ENCODE assay signal across 14 cellular contexts in the genomic region with DNA sequence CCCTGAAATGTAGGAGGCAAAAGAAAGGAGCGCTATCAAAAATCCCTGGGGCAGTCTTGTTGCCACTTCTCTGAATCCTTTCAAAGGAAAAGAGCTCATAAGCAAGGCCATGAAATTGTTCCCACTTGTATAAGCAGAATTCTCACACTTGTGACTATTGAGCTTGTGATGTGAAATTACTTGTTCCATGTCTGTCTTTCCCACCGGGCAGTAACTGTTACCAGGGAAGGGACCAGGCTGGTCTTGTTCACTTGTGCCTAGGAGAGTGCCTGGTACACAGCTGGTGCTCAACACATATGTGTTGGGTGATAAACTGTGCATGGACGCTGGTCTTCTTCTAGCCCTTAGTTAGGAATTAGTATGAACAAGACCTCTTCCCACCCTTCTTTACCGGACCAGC.
DNase-seq lines count a peak whose midpoint lies in the region; ATAC-seq and TF ChIP-seq lines count a peak whose summit lies in the region.
"Had no signal": no experiment of that assay in that cellular context is flagged by ENCODE, and none has a peak within 500 bp of the region (broad histone marks: within the 10 kb centered on the region; RNA-seq: fewer than 3 reads in every experiment).

No MANE protein-coding gene starts in this region.

- ATAC-seq in IMR-90 (ENCODE audit: low read depth) (no peak), HG03175 (IDR thresholded peaks at IDR 0.05; ENCODE audit: unreplicated experiment) (no peak), HG02588 (IDR thresholded peaks at IDR 0.05; ENCODE audit: unreplicated experiment) (no peak), HG02610 (IDR thresholded peaks at IDR 0.05; ENCODE audit: unreplicated experiment) (no peak)
- no peak for ATAC-seq in effector memory CD8-positive, alpha-beta T cell (replicated peaks)

- peak overlapping the region; percentile 75 for H2AFZ ChIP-seq in IMR-90 (replicated peaks; ENCODE audit: low read length, poor library complexity)

- peak overlapping the region; percentile 80 for H2AK9ac ChIP-seq in IMR-90 (replicated peaks; ENCODE audit: low read depth, low read length, poor library complexity)

- dilution Hi-C loops in IMR-90 (cut with HindIII; ENCODE audit: low sequenced_read_pairs, unreplicated experiment) = no loop called here

- POLR2A ChIA-PET in IMR-90 (lab: Charles Lee; ENCODE audit: unreplicated experiment) = no interaction called here

- peak overlapping the region; percentile 77 for H4K91ac ChIP-seq in IMR-90 (ENCODE audit: insufficient read depth, low read depth, low read length)

- peak overlapping the region; percentile 94 for H3K14ac ChIP-seq in IMR-90 (replicated peaks; ENCODE audit: low read depth, low read length)

- H4K8ac ChIP-seq in IMR-90 (ENCODE audit: low read depth in 2 of 2, low read length in 2 of 2) = peak overlapping the region; percentile 57 to 79; a peak in 3 of 4 replicates

- intact Hi-C loops in IMR-90 (cut with micrococcal nuclease) = no loop called here
- intact Hi-C loops in stomach (cut with DNase I; ENCODE audit: low total_unique reads) = no loop called here

- H3K4me2 ChIP-seq in IMR-90 (ENCODE audit: low read depth, low read length) = no peak overlapping the region

- H2BK5ac ChIP-seq in IMR-90 (ENCODE audit: low read depth, low read length, poor library complexity, severe bottlenecking) = peak overlapping the region; percentile 70

- TF ChIP-seq POLR2A in IMR-90 (IDR thresholded peaks at IDR 0.05; ENCODE audit: low read depth, low read length) = no peak
- no peak for TF ChIP-seq POLR2A in stomach (IDR thresholded peaks at IDR 0.05)

- H3K4ac ChIP-seq in IMR-90 (ENCODE audit: low read depth, low read length) = peak overlapping the region; percentile 85

- DNase-seq in IMR-90 (no peak), mesothelial cell of epicardium (ENCODE audit: low spot score in 2 of 2, unreplicated experiment in 2 of 2) (no peak), stomach (no peak), DMS 273 (lab: John Stamatoyannopoulos, UW; ENCODE audit: unreplicated experiment) (no peak)
- no peak for DNase-seq in effector memory CD8-positive, alpha-beta T cell
- DNase-seq: activated CD4-positive, alpha-beta T cell treated with anti-CD3 and anti-CD28 coated beads for 4 hours; activated T-cell treated with anti-CD3 and anti-CD28 coated beads, Interleukin-2, amount 50 U/mL, for 24 hours; amygdala; DMS53; head of caudate nucleus; T-helper 2 cell had no signal

- peak overlapping the region; percentile 32 for H4K5ac ChIP-seq in IMR-90 (ENCODE audit: low read depth, low read length)

- peak overlapping the region; percentile 71 for H3K27ac ChIP-seq in IMR-90 (ENCODE audit: insufficient read depth, low read length)
- peak overlapping the region; percentile 49 to 80 (median 69) for H3K27ac ChIP-seq in stomach

- in situ Hi-C loops in IMR-90 (cut with MboI; ENCODE audit: low sequenced_read_pairs) = no loop called here

- peaks cover 13 to 14% of the 10 kb centered on the region in 2 donors for H3K4me1 Mint-ChIP-seq in effector memory CD8-positive, alpha-beta T cell (ENCODE audit: low read depth in 2 of 2)
- peaks cover 19% of the 10 kb centered on the region for H3K4me1 Mint-ChIP-seq in mesothelial cell of epicardium

- H3K9ac ChIP-seq in IMR-90 (ENCODE audit: low read depth, low read length) = no peak overlapping the region

- peak overlapping the region; percentile 92 for H3K23ac ChIP-seq in IMR-90 (ENCODE audit: low read depth, low read length)

- H3K4me3 ChIP-seq in IMR-90 (ENCODE audit: insufficient read depth, low read depth, low read length) = no peak overlapping the region
- no peak overlapping the region for H3K4me3 ChIP-seq in stomach

- no peak for TF ChIP-seq EP300 in stomach (IDR thresholded peaks at IDR 0.05)

- H3K56ac ChIP-seq in IMR-90 (ENCODE audit: extremely low read depth, insufficient read depth, low read length) = no peak overlapping the region

- CTCF ChIA-PET in IMR-90 (lab: Yijun Ruan, JAX) = interaction anchor here (1.2 kb wide), 1 partner anchor 232 kb away, joined by 3 read pairs; no protein-coding TSS in a partner anchor

- peak overlapping the region; percentile 69; the same call in 2 of the 3 replicates for H2BK15ac ChIP-seq in IMR-90 (ENCODE audit: low read depth, low read length)

- H3K4me3 Mint-ChIP-seq in effector memory CD8-positive, alpha-beta T cell = no peak overlapping the region
- no peak overlapping the region for H3K4me3 Mint-ChIP-seq in mesothelial cell of epicardium
- H3K4me3 Mint-ChIP-seq: activated T-cell treated with anti-CD3 and anti-CD28 coated beads, Interleukin-2, amount 50 U/mL, for 24 hours had no signal

- H3K9me1 ChIP-seq in IMR-90 (ENCODE audit: insufficient read depth, low read length) = peaks cover 7% of the 10 kb centered on the region

- no peaks in the 10 kb centered on the region for H3K9me3 ChIP-seq in IMR-90 (ENCODE audit: control insufficient read depth, insufficient read depth, low read length)
- no peaks in the 10 kb centered on the region for H3K9me3 ChIP-seq in stomach

- no CpG with 5 or more reads among the region's 4 CpGs for WGBS in IMR-90 (ENCODE audit: extremely low coverage in 2 of 2, insufficient read length in 1 of 2), 2 experiments
- 83 to 88% (median 84%) methylated on average over 4 of the region's 4 CpGs for WGBS in stomach, 5 donors

- no peak for TF ChIP-seq RAD21 in IMR-90 (IDR thresholded peaks at IDR 0.05; ENCODE audit: low read length)

- H3K36me3 ChIP-seq in IMR-90 (ENCODE audit: control insufficient read depth, insufficient read depth, low read length) = no peaks in the 10 kb centered on the region
- H3K36me3 ChIP-seq in stomach = no peaks in the 10 kb centered on the region

- peak overlapping the region; percentile 95; the same call in 1 of the 2 replicates for H2AK5ac ChIP-seq in IMR-90 (ENCODE audit: low read depth, low read length)

- H3K4me1 ChIP-seq in IMR-90 (ENCODE audit: control insufficient read depth, insufficient read depth, low read length) (peaks cover 15% of the 10 kb centered on the region), stomach (peaks cover 0 to 11% (median 9%) of the 10 kb centered on the region in 4 donors)

- no peaks in the 10 kb centered on the region for H3K79me1 ChIP-seq in IMR-90 (ENCODE audit: low read depth in 1 of 2, low read length in 2 of 2)

- H2BK120ac ChIP-seq in IMR-90 (ENCODE audit: low read depth, low read length) = peak overlapping the region; percentile 97

- TF ChIP-seq CTCF in IMR-90 (conservative IDR thresholded peaks at IDR 0.05; ENCODE audit: low read depth, low read length) (no peak), mesothelial cell of epicardium (IDR thresholded peaks at IDR 0.05; ENCODE audit: unreplicated experiment) (no peak), stomach (IDR thresholded peaks at IDR 0.05) (no peak)

- H4K20me1 ChIP-seq in IMR-90 (ENCODE audit: insufficient read depth, low read length) = no peaks in the 10 kb centered on the region

- no peaks in the 10 kb centered on the region for H3K36me3 Mint-ChIP-seq in effector memory CD8-positive, alpha-beta T cell (ENCODE audit: insufficient read depth)
- H3K36me3 Mint-ChIP-seq in mesothelial cell of epicardium = no peaks in the 10 kb centered on the region

- no TSS peak for BruUV-seq in IMR-90 (replicated peaks; lab: Mats Ljungman, UMichigan)

- peak overlapping the region; percentile 43 for H3K18ac ChIP-seq in IMR-90 (ENCODE audit: low read depth, low read length)

- no peaks in the 10 kb centered on the region for H3K9me3 Mint-ChIP-seq in effector memory CD8-positive, alpha-beta T cell
- H3K9me3 Mint-ChIP-seq in mesothelial cell of epicardium = no peaks in the 10 kb centered on the region
- H3K9me3 Mint-ChIP-seq: activated T-cell treated with anti-CD3 and anti-CD28 coated beads, Interleukin-2, amount 50 U/mL, for 24 hours had no signal

- H3K27me3 ChIP-seq in IMR-90 (ENCODE audit: control insufficient read depth, insufficient read depth, low read length) (no peaks in the 10 kb centered on the region), stomach (no peaks in the 10 kb centered on the region)

- peak overlapping the region; percentile 96 for H2BK20ac ChIP-seq in IMR-90 (ENCODE audit: low read depth, low read length)

- H3K27ac Mint-ChIP-seq in effector memory CD8-positive, alpha-beta T cell = peak overlapping the region; percentile 52 to 73
- peak overlapping the region; percentile 55 for H3K27ac Mint-ChIP-seq in mesothelial cell of epicardium
- H3K27ac Mint-ChIP-seq: activated T-cell treated with anti-CD3 and anti-CD28 coated beads, Interleukin-2, amount 50 U/mL, for 24 hours had no signal

- no peaks in the 10 kb centered on the region for H3K27me3 Mint-ChIP-seq in effector memory CD8-positive, alpha-beta T cell
- peaks cover 5% of the 10 kb centered on the region for H3K27me3 Mint-ChIP-seq in mesothelial cell of epicardium (ENCODE audit: low read depth)
- H3K27me3 Mint-ChIP-seq: activated T-cell treated with anti-CD3 and anti-CD28 coated beads, Interleukin-2, amount 50 U/mL, for 24 hours had no signal

TF ChIP-seq in IMR-90, 13 proteins besides CTCF, POLR2A, EP300 and RAD21:
- no peak for TF ChIP-seq RFX5 (IDR thresholded peaks at IDR 0.05; ENCODE audit: low read depth, low read length)
- TF ChIP-seq, protein P1, sequence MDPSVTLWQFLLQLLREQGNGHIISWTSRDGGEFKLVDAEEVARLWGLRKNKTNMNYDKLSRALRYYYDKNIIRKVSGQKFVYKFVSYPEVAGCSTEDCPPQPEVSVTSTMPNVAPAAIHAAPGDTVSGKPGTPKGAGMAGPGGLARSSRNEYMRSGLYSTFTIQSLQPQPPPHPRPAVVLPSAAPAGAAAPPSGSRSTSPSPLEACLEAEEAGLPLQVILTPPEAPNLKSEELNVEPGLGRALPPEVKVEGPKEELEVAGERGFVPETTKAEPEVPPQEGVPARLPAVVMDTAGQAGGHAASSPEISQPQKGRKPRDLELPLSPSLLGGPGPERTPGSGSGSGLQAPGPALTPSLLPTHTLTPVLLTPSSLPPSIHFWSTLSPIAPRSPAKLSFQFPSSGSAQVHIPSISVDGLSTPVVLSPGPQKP (IDR thresholded peaks at IDR 0.05; ENCODE audit: borderline replicate concordance, low read depth, low read length) = no peak
- no peak for TF ChIP-seq MAFK (IDR thresholded peaks at IDR 0.05; ENCODE audit: low read depth, low read length)
- no peak for TF ChIP-seq CHD1 (IDR thresholded peaks at IDR 0.05; ENCODE audit: low read depth, low read length)
- TF ChIP-seq, protein P2, sequence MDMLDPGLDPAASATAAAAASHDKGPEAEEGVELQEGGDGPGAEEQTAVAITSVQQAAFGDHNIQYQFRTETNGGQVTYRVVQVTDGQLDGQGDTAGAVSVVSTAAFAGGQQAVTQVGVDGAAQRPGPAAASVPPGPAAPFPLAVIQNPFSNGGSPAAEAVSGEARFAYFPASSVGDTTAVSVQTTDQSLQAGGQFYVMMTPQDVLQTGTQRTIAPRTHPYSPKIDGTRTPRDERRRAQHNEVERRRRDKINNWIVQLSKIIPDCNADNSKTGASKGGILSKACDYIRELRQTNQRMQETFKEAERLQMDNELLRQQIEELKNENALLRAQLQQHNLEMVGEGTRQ (IDR thresholded peaks at IDR 0.05; ENCODE audit: low read depth, low read length) = no peak
- TF ChIP-seq SMC3 (IDR thresholded peaks at IDR 0.05; ENCODE audit: low read depth, low read length) = no peak
TF ChIP-seq in IMR-90: peak in this region for 0.
